12 cellular contexts compared by ENCODE assay signal in genomic region chr10:52750629-52751028, GRCh38. TPM values are rescaled to one million over a fixed set of nuclear protein-coding genes. Genes with fewer than 3 reads are reported as not detected.
"Had no signal": no experiment of that assay in that cellular context is flagged by ENCODE, and none has a peak within 500 bp of the region (broad histone marks: within the 10 kb centered on the region; RNA-seq: fewer than 3 reads in every experiment).

No MANE protein-coding gene starts in this region.

- ATAC-seq: GM23338, HCT116 had no signal

- H3K4me3 ChIP-seq: GM23248, GM23338, HAP-1 had no signal

- H3K27ac ChIP-seq: GM23248 had no signal

- H3K4me1 ChIP-seq: HAP-1 had no signal

- H3K9me3 ChIP-seq: HAP-1 had no signal

- FAIRE-seq: H1, H54 had no signal

- DNase-seq: GM23248, GOT3, H7, H9, HCEC 1CT, HFFc6 had no signal

- H2AFZ ChIP-seq: GM23248, GM23338 had no signal

- H3K4me2 ChIP-seq: GM23338 had no signal

- H3K36me3 ChIP-seq: HAP-1 had no signal

- H3K9ac ChIP-seq: GM23248 had no signal

RNA-seq across cellular contexts. Expression of gene MBL2, which starts 22.0 kb away (rescaled TPM):
- total RNA-seq: GM23248, GM23338, H1, H4, H7, H9, HFFc6 had no signal
- polyA plus RNA-seq: GM23248, GM23338, H1 had no signal
